ENCODE assay signal across 21 cellular contexts in genomic region chr7:77498659-77499379, GRCh38. TPM values are rescaled to one million over a fixed set of nuclear protein-coding genes. Genes with fewer than 3 reads are reported as not detected.
DNase-seq lines count a peak whose midpoint lies in the region; ATAC-seq, FAIRE-seq and TF ChIP-seq lines count a peak whose summit lies in the region.
"Had no signal": no experiment of that assay in that cellular context is flagged by ENCODE, and none has a peak within 500 bp of the region (broad histone marks: within the 10 kb centered on the region; RNA-seq: fewer than 3 reads in every experiment).

No MANE protein-coding gene starts in this region.

- no peak overlapping the region for H3K14ac ChIP-seq in H1 (ENCODE audit: insufficient read length)

- no peak for FAIRE-seq in H1 (lab: Jason Lieb, UNC)
- FAIRE-seq: bronchial epithelial cell had no signal

- no peak overlapping the region for H2BK20ac ChIP-seq in H1 (ENCODE audit: low read length)

- H3K36me3 ChIP-seq in H1 (ENCODE audit: control insufficient read depth in 2 of 4, insufficient read depth in 4 of 4, low read length in 3 of 4): no peaks in the 10 kb centered on the region
- H3K36me3 ChIP-seq: adrenal gland had no signal

- TF ChIP-seq EP300 in H1 (IDR thresholded peaks at IDR 0.05; ENCODE audit: borderline replicate concordance in 1 of 2, low read depth in 2 of 2, low read length in 2 of 2): no peak

- WGBS in H1 (ENCODE audit: extremely low coverage in 1 of 2, insufficient coverage in 1 of 2, insufficient read length in 1 of 2, insufficient replicate concordance in 2 of 2, low coverage in 1 of 2, low lambda C conversion rate in 2 of 2, missing lambda C conversion rate in 1 of 2), 2 experiments: 90% methylated on average over 6 of the region's 6 CpGs; no CpG with 5 or more reads in 1 of the 2 experiments

- H2AFZ ChIP-seq in H1 (ENCODE audit: low read length): peak overlapping the region; percentile 49; the same call in 1 of the 2 replicates

- no peaks in the 10 kb centered on the region for H3K36me3 Mint-ChIP-seq in chondrocyte (ENCODE audit: low read depth)
- H3K36me3 Mint-ChIP-seq: IgD-negative memory B cell had no signal

- H3K79me1 ChIP-seq in H1 (ENCODE audit: low read depth, low read length): no peaks in the 10 kb centered on the region

- H4K20me1 ChIP-seq in H1 (replicated peaks in 1 of 2; ENCODE audit: control insufficient read depth in 1 of 2, insufficient read depth in 2 of 2, low read length in 2 of 2): no peaks in the 10 kb centered on the region

- POLR2A ChIA-PET in H1 (lab: Charles Lee; ENCODE audit: partially characterized antibody): interaction anchor here (1.7 kb wide), 1 partner anchor 43 kb away, joined by 4 read pairs; no protein-coding TSS in a partner anchor

- peaks cover 9% of the 10 kb centered on the region in 2 experiments for H3K9me3 ChIP-seq in H1 (ENCODE audit: insufficient read depth in 2 of 2, low read depth in 1 of 2, low read length in 1 of 2)
- H3K9me3 ChIP-seq: adrenal gland had no signal

- H3K27ac Mint-ChIP-seq in chondrocyte (ENCODE audit: unreplicated experiment): no peak overlapping the region
- H3K27ac Mint-ChIP-seq: IgD-negative memory B cell; natural killer cell treated with Interleukin-12 subunit alpha and Interleukin-12 subunit beta and Interleukin-15 and Interleukin-18, amount 100 ng/mL, for 72 hours; T-helper 2 cell treated with Interferon-gamma antibody and Interleukin-4, amounts not matched to agents 5 μg/mL and 100 μg/mL, for 36 hours had no signal

- H3K18ac ChIP-seq in H1 (ENCODE audit: extremely low read depth, low read length): no peak overlapping the region

- peak; percentile 85 for ATAC-seq in GM21360 (IDR thresholded peaks at IDR 0.05; ENCODE audit: unreplicated experiment)
- ATAC-seq in GM21390 (IDR thresholded peaks at IDR 0.05; ENCODE audit: unreplicated experiment): no peak
- ATAC-seq: activated CD4-positive, CD25-positive, alpha-beta regulatory T cell treated with anti-CD3 and anti-CD28 coated beads, Interleukin-2, amount 50 U/mL, for 24 hours; natural killer cell treated with Interleukin-12 subunit alpha and Interleukin-12 subunit beta and Interleukin-15 and Interleukin-18, amount 100 ng/mL, for 72 hours had no signal

- H3K4ac ChIP-seq in H1 (replicated peaks; ENCODE audit: insufficient read length, low read depth, low read length): no peak overlapping the region

- DNase-seq in GM12864 (ENCODE audit: low read depth) (peak; percentile 12), NCI-H2029 treated with DMSO at 0.1 percent for 48 hours (lab: John Stamatoyannopoulos, UW) (peak; percentile 73), H1 (ENCODE audit: low read depth in 1 of 2, low spot score in 2 of 2) (no peak), UCSD-AML1 (lab: John Stamatoyannopoulos, UW; ENCODE audit: unreplicated experiment) (no peak), HK-2 (ENCODE audit: unreplicated experiment) (no peak), chondrocyte (ENCODE audit: low spot score) (no peak)
- DNase-seq: activated effector memory CD4-positive, alpha-beta T cell treated with Interleukin-2 at 50 U/mL for 16 hours; adrenal gland; dermis blood vessel endothelial cell; foreskin fibroblast; hypothalamus; NCI-H1048; NCI-H2171 had no signal

- H2BK15ac ChIP-seq in H1 (ENCODE audit: low read length): no peak overlapping the region

- H3K23ac ChIP-seq in H1 (ENCODE audit: insufficient read length): no peak overlapping the region

- H4K8ac ChIP-seq in H1 (ENCODE audit: extremely low read depth, insufficient read depth, low read length): no peak overlapping the region

- H2BK12ac ChIP-seq in H1 (ENCODE audit: low read depth, low read length): no peak overlapping the region

- H3K27me3 ChIP-seq in H1 (replicated peaks in 1 of 4; ENCODE audit: control insufficient read depth in 3 of 4, extremely low read depth in 1 of 4, insufficient read depth in 3 of 4, low read length in 3 of 4): no peaks in the 10 kb centered on the region
- H3K27me3 ChIP-seq: adrenal gland had no signal

- H4K5ac ChIP-seq in H1 (ENCODE audit: insufficient read length, low read depth, low read length): no peak overlapping the region

- H3K79me2 ChIP-seq in H1 (ENCODE audit: control insufficient read depth in 1 of 2, insufficient read depth in 2 of 2, low read length in 2 of 2): no peaks in the 10 kb centered on the region

- no peak for TF ChIP-seq RAD21 in H1 (IDR thresholded peaks at IDR 0.05 in 1 of 2, conservative IDR thresholded peaks at IDR 0.05 in 1 of 2; ENCODE audit: low read depth in 2 of 2, low read length in 2 of 2)

- TF ChIP-seq CTCF in GM12864 (IDR thresholded peaks at IDR 0.05; ENCODE audit: low read depth, low read length, missing control alignments): no peak
- TF ChIP-seq CTCF in H1 (IDR thresholded peaks at IDR 0.05; ENCODE audit: control extremely low read depth in 1 of 3, insufficient read depth in 1 of 3, low read depth in 1 of 3, low read length in 3 of 3): no peak
- no peak for TF ChIP-seq CTCF in chondrocyte (IDR thresholded peaks at IDR 0.05)

- no peak overlapping the region for H2AK5ac ChIP-seq in H1 (ENCODE audit: low read depth, low read length)

- H3K23me2 ChIP-seq in H1 (ENCODE audit: low read depth, low read length): no peaks in the 10 kb centered on the region

- H3K4me2 ChIP-seq in H1 (ENCODE audit: insufficient read depth in 1 of 2, low read depth in 2 of 2, low read length in 2 of 2): no peak overlapping the region

- H2BK5ac ChIP-seq in H1 (ENCODE audit: low read depth, low read length): no peak overlapping the region

- H4K91ac ChIP-seq in H1 (replicated peaks; ENCODE audit: insufficient read length, low read length): no peak overlapping the region

- TF ChIP-seq POLR2A in H1 (IDR thresholded peaks at IDR 0.05; ENCODE audit: control extremely low read depth in 1 of 2, low read depth in 2 of 2, low read length in 2 of 2): no peak

- H3K9me3 Mint-ChIP-seq in chondrocyte (ENCODE audit: low read depth): no peaks in the 10 kb centered on the region
- H3K9me3 Mint-ChIP-seq: natural killer cell treated with Interleukin-12 subunit alpha and Interleukin-12 subunit beta and Interleukin-15 and Interleukin-18, amount 100 ng/mL, for 72 hours had no signal

- H3K27me3 Mint-ChIP-seq in chondrocyte (ENCODE audit: low read depth): no peaks in the 10 kb centered on the region
- H3K27me3 Mint-ChIP-seq: IgD-negative memory B cell; natural killer cell treated with Interleukin-12 subunit alpha and Interleukin-12 subunit beta and Interleukin-15 and Interleukin-18, amount 100 ng/mL, for 72 hours had no signal

- peaks cover 7% of the 10 kb centered on the region for H3K4me1 Mint-ChIP-seq in chondrocyte (ENCODE audit: low read depth)

- H3K4me3 Mint-ChIP-seq in chondrocyte (ENCODE audit: unreplicated experiment): no peak overlapping the region
- H3K4me3 Mint-ChIP-seq: IgD-negative memory B cell; natural killer cell treated with Interleukin-12 subunit alpha and Interleukin-12 subunit beta and Interleukin-15 and Interleukin-18, amount 100 ng/mL, for 72 hours; T-helper 2 cell treated with Interferon-gamma antibody and Interleukin-4, amounts not matched to agents 5 μg/mL and 100 μg/mL, for 36 hours had no signal

- CTCF ChIA-PET in H1 (lab: Charles Lee; ENCODE audit: partially characterized antibody): no interaction called here

- H3K9ac ChIP-seq in H1 (replicated peaks in 1 of 4; ENCODE audit: extremely low read depth in 1 of 4, low read depth in 3 of 4, low read length in 3 of 4): no peak overlapping the region

- H3K4me3 ChIP-seq in GM12864 (ENCODE audit: low read depth, low read length) (no peak overlapping the region), H1 (ENCODE audit: extremely low read depth in 1 of 4, insufficient read depth in 2 of 4, low read depth in 3 of 4, low read length in 4 of 4) (no peak overlapping the region)
- H3K4me3 ChIP-seq: adrenal gland, SK-N-MC had no signal

- no peak overlapping the region for H2BK120ac ChIP-seq in H1 (replicated peaks; ENCODE audit: low read depth, low read length)

- no peaks in the 10 kb centered on the region for H3K4me1 ChIP-seq in H1 (replicated peaks in 1 of 4; ENCODE audit: control insufficient read depth in 3 of 4, insufficient read depth in 4 of 4, low read length in 3 of 4)
- H3K4me1 ChIP-seq: adrenal gland had no signal

- no peak overlapping the region for H3K56ac ChIP-seq in H1 (replicated peaks; ENCODE audit: insufficient read length, low read depth, low read length)

- no peak overlapping the region for H3K27ac ChIP-seq in H1 (ENCODE audit: low read depth, low read length)
- H3K27ac ChIP-seq: adrenal gland, SK-N-MC had no signal

TF ChIP-seq in H1, 55 proteins besides CTCF, POLR2A, EP300 and RAD21:
- TF ChIP-seq ZNF274 (IDR thresholded peaks at IDR 0.05; ENCODE audit: borderline replicate concordance, extremely low read depth, low read length) (no peak), HDAC2 (IDR thresholded peaks at IDR 0.05; ENCODE audit: borderline replicate concordance in 1 of 2, low read depth in 2 of 2, low read length in 2 of 2) (no peak)

RNA-seq across cellular contexts. Expression of gene PTPN12, which starts 38.3 kb away (rescaled TPM):
- 111 and 132 TPM in 2 replicates for total RNA-seq in H1 (2021; fragmentation: NEBNext Ultra II Directional; extraction: Animal tissue kit (Norgen Biotek cat#: 25700))
- 23.6 and 39.7 TPM in 2 replicates for polyA plus RNA-seq in H1 (2011; rRNA removed)
- polyA plus RNA-seq in H1 (2011; cell fraction: cytosol; rRNA removed): 44.2 TPM
- polyA plus RNA-seq in H1 (2011; cell fraction: nucleus; rRNA removed): 56.9 TPM
- 49.6 to 93.0 TPM (median 65.3 TPM) in 4 replicates for polyA plus RNA-seq in H1 (2012, experiment 1 of 2)
- 6.2 TPM for polyA plus RNA-seq in H1 (2012, experiment 2 of 2)
- 108 TPM for polyA plus RNA-seq in H1 (2013, experiment 1 of 2)
- polyA plus RNA-seq in H1 (2013, experiment 2 of 2): 107 TPM
- polyA minus RNA-seq in H1 (2011; rRNA and poly(A)+ RNA removed): 81.9 and 133 TPM in 2 replicates
- 36.1 TPM for polyA minus RNA-seq in H1 (2011; cell fraction: cytosol; rRNA and poly(A)+ RNA removed)
- 126 TPM for polyA minus RNA-seq in H1 (2011; cell fraction: nucleus; rRNA and poly(A)+ RNA removed)
- 68.2 to 72.0 TPM (median 69.3 TPM) in 3 replicates for total RNA-seq in chondrocyte

Comparison
In these comparisons a context has a peak if more than half of its experiments do, and no peak if none do; other contexts are left out.
1. DNase-seq: peak in GM12864 (single experiment) and NCI-H2029 treated with DMSO at 0.1 percent for 48 hours (single experiment); none in H1 (0 of 2), UCSD-AML1 (single experiment), HK-2 (single experiment) and chondrocyte (single experiment).